In the genomic region with DNA sequence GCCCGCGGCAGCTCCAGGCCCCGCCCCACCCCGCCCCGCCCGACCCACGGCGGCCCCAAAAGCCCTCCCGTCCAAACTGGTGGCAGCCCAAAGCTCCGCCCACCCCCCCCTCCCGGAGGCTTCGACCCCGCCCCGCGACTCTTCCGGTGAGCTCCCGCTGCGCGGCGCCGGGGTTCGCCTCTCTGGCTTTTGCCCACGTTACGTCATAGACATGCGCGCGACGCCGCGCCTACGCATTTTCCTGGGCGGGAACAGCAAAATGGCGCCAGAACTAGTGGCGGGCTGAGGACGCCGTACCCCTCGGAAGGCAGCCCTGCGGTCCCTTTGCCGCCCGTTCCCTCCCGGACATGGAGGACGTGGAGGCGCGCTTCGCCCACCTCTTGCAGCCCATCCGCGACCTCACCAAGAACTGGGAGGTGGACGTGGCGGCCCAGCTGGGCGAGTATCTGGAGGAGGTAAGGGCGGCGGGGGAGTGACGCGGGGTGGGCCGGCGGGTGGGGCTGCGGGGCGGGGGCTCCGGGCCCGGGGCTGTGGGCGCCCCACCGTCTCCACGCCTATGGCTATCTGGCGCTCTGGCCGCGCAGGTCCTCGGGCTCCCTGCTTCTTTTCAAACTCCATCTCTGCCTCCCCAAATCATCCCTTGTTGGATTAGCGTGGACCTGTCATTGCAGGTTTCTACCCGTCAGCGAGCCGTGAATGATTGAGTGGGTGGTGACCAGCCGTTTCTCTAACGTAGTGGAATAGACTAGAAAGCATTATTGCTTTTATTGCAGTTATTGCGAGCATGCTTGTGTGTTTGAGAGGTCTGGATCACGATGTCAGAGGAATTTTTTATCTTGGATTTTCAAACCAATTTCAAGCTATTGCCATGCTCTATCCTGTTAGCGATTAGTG, we compare ENCODE assay signal across 8 cellular contexts. TPM values are rescaled to one million over a fixed set of nuclear protein-coding genes. Genes with fewer than 3 reads are reported as not detected.
DNase-seq lines count a peak whose midpoint lies in the region; ATAC-seq and TF ChIP-seq lines count a peak whose summit lies in the region.

A gene (plus strand): TSS at position 234 of the 894 bp plus-strand sequence. CDS start 114 bp downstream, at position 348.

- WGBS in mammary epithelial cell (ENCODE audit: low coverage, missing lambda C conversion rate): 1% methylated on average over 18 of the region's 76 CpGs

- peak within 1 kb of the TSS; percentile 94 for H2AFZ ChIP-seq in mammary epithelial cell (ENCODE audit: low read depth, low read length)

- no peaks in the 10 kb centered on the region for H3K27me3 ChIP-seq in mammary epithelial cell (ENCODE audit: insufficient read depth, low read length)

- H3K4me2 ChIP-seq in mammary epithelial cell (ENCODE audit: insufficient read depth, low read depth, low read length): peak within 1 kb of the TSS; percentile 97

- peak within 1 kb of the TSS; percentile 75 for H3K9ac ChIP-seq in mammary epithelial cell (ENCODE audit: insufficient read depth, low read length)

- DNase-seq in A172 (ENCODE audit: low spot score) (peak; percentile 74), NCI-H2171 (lab: John Stamatoyannopoulos, UW) (peak; percentile 99), mammary epithelial cell (peak; percentile 93), iPS-NIHi7 (ENCODE audit: extremely low spot score) (peak; percentile 100)

- ATAC-seq in GM18861 (IDR thresholded peaks at IDR 0.05; ENCODE audit: unreplicated experiment): peak; percentile 68
- peak; percentile 46 for ATAC-seq in HG03095 (IDR thresholded peaks at IDR 0.05; ENCODE audit: unreplicated experiment)

- peaks cover 3% of the 10 kb centered on the region for H3K36me3 ChIP-seq in mammary epithelial cell (ENCODE audit: insufficient read depth, low read length)

- in situ Hi-C loops in mammary epithelial cell (cut with MboI; ENCODE audit: low sequenced_read_pairs in 2 of 2): no loop called here

- H4K20me1 ChIP-seq in mammary epithelial cell (ENCODE audit: insufficient read depth, low read length): peaks cover 4% of the 10 kb centered on the region

- dilution Hi-C loops in mammary epithelial cell (cut with HindIII; ENCODE audit: low sequenced_read_pairs): no loop called here

- CTCF ChIA-PET in mammary epithelial cell (lab: Charles Lee; ENCODE audit: low non-redundant PET): interaction anchor here (0.6 to 0.7 kb wide), 3 partner anchors 17 to 183 kb away, joined by 3 to 7 read pairs (median 4); a partner anchor contains a TSS

- no peak for TF ChIP-seq CTCF in VCaP (conservative IDR thresholded peaks at IDR 0.05)
- peak in 1 of 2 donors; percentile 16 for TF ChIP-seq CTCF in mammary epithelial cell (conservative IDR thresholded peaks at IDR 0.05 in 1 of 2, IDR thresholded peaks at IDR 0.05 in 1 of 2; ENCODE audit: extremely low read depth in 1 of 2, insufficient read depth in 1 of 2, low read depth in 1 of 2, low read length in 2 of 2)

- peak within 1 kb of the TSS; percentile 78 for H3K27ac ChIP-seq in VCaP
- H3K27ac ChIP-seq in mammary epithelial cell (ENCODE audit: insufficient read depth, low read depth, low read length): peak within 1 kb of the TSS; percentile 59
- peak within 1 kb of the TSS; percentile 73 to 96 (median 93) for H3K27ac ChIP-seq in skin epidermis

- peaks cover 67% of the 10 kb centered on the region for H3K79me2 ChIP-seq in mammary epithelial cell (ENCODE audit: insufficient read depth, low read length)

- BruUV-seq in mammary epithelial cell (replicated peaks; lab: Mats Ljungman, UMichigan): no TSS peak

- peaks cover 37% of the 10 kb centered on the region for H3K4me1 ChIP-seq in mammary epithelial cell (ENCODE audit: insufficient read depth, low read length)

- H3K4me3 ChIP-seq in mammary epithelial cell (replicated peaks in 1 of 3; ENCODE audit: insufficient read depth in 1 of 3, low read depth in 2 of 3, low read length in 3 of 3) (peak within 1 kb of the TSS; percentile 82 to 96 (median 95)), skin epidermis (peak within 1 kb of the TSS; percentile 77 to 98 (median 92))

- no peaks in the 10 kb centered on the region for H3K9me3 ChIP-seq in mammary epithelial cell (replicated peaks; ENCODE audit: insufficient read depth, low read length)

- intact Hi-C loops in mammary epithelial cell (cut with micrococcal nuclease): loop anchor here (1.0 to 5.0 kb wide), 3 partner anchors 17 to 114 kb away; a partner anchor contains a TSS

RNA-seq across cellular contexts. Expression of the gene that starts here (rescaled TPM):
- 51.8 and 55.6 TPM in 2 replicates for total RNA-seq in A172 (2014; rRNA removed; shearing (Covaris generic))
- total RNA-seq in mammary epithelial cell: 10 to 100 TPM; 18.2 to 41.0 TPM
- polyA plus RNA-seq in mammary epithelial cell: 33.3 TPM
- 56.4 TPM for polyA minus RNA-seq in mammary epithelial cell

Comparison
In these comparisons a context has a peak if more than half of its experiments do, and no peak if none do; other contexts are left out.
1. Peak in every context shown above with its lines: DNase-seq, ATAC-seq, H3K4me3 ChIP-seq and H3K27ac ChIP-seq.